In the genomic region with DNA sequence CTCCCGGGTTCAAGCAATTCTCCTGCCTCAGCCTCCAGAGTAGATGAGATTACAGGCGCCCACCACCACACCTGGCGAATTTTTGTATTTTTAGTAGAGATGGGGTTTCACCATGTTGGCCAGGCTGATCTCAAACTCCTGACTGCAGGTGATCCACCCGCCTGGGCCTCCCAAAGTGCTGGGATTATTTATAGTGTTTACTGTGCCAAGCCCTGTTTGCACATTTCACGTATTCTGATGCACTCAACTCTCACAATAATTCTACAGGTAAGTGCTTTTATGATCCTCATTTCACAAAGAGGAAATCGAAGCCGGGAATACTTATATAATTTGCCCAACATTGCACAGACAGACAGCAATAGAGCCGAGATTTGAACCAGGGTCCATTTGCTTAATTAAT, we compare ENCODE assay signal across 26 cellular contexts.
"Had no signal": no experiment of that assay in that cellular context is flagged by ENCODE, and none has a peak within 500 bp of the region (broad histone marks: within the 10 kb centered on the region; RNA-seq: fewer than 3 reads in every experiment).

No MANE protein-coding gene starts in this region.

- H3K4me3 ChIP-seq: heart right ventricle, left lung, lower lobe of right lung, ovary, prostate gland, sigmoid colon, spleen, suprapubic skin, thoracic aorta, tibial artery, uterus had no signal

- ATAC-seq: heart right ventricle; left cardiac atrium; left lung; lower lobe of right lung; naive thymus-derived CD4-positive, alpha-beta T cell; natural killer cell treated with Interleukin-12 subunit alpha and Interleukin-12 subunit beta and Interleukin-15 and Interleukin-18, amount 100 ng/mL, for 72 hours; right cardiac atrium; stimulated activated effector memory CD8-positive, alpha-beta T cell treated with anti-CD3 and anti-CD28 coated beads, Interleukin-12 subunit alpha, Interleukin-12 subunit beta, amount 100 ng/mL, for 72 hours had no signal

- H3K4me1 ChIP-seq: prostate gland, suprapubic skin, tibial artery, uterus had no signal

- H3K27me3 ChIP-seq: left lung, ovary, suprapubic skin, uterus had no signal

- H3K9me3 ChIP-seq: heart right ventricle, left lung, lower lobe of right lung, ovary, prostate gland, sigmoid colon, spleen, suprapubic skin, thoracic aorta, tibial artery, uterus had no signal

- DNase-seq: heart right ventricle; hippocampal formation; kidney glomerular epithelial cell; left cardiac atrium; left lung; lower lobe of right lung; mammary epithelial cell; mesenchymal stem cell; naive thymus-derived CD4-positive, alpha-beta T cell; ovary; posterior cingulate gyrus; retina; right cardiac atrium; sigmoid colon; small intestine; spleen; stimulated activated CD4-positive, alpha-beta T cell treated with anti-CD3 and anti-CD28 coated beads, Interleukin-4, amount 100 ng/mL, for 24 hours; stimulated activated naive CD4-positive, alpha-beta T cell; tibial artery; uterus had no signal

- H3K27ac ChIP-seq: heart right ventricle, left lung, lower lobe of right lung, ovary, prostate gland, sigmoid colon, spleen, suprapubic skin, thoracic aorta, tibial artery, uterus had no signal

- H3K36me3 ChIP-seq: heart right ventricle, left lung, lower lobe of right lung, ovary, prostate gland, sigmoid colon, spleen, suprapubic skin, thoracic aorta, tibial artery, uterus had no signal

- FAIRE-seq: keratinocyte, small intestine had no signal
